Comparison of ENCODE assay signal across 8 cellular contexts in genomic region chr17:28612936-28613872, GRCh38. TPM values are rescaled to one million over a fixed set of nuclear protein-coding genes. Genes with fewer than 3 reads are reported as not detected.
DNase-seq lines count a peak whose midpoint lies in the region; ATAC-seq and TF ChIP-seq lines count a peak whose summit lies in the region.

No MANE protein-coding gene starts in this region.

- POLR2A ChIA-PET in PC-9 (lab: Charles Lee; ENCODE audit: unreplicated experiment) = interaction anchor here (0.5 kb wide), 1 partner anchor 33 kb away, joined by 4 read pairs; no protein-coding TSS in a partner anchor

- TF ChIP-seq CTCF in PC-9 (conservative IDR thresholded peaks at IDR 0.05) (peak; percentile 66), astrocyte of the cerebellum (IDR thresholded peaks at IDR 0.05; ENCODE audit: low read depth, low read length, missing control alignments) (peak; percentile 82), hepatocyte (IDR thresholded peaks at IDR 0.05; ENCODE audit: poor library complexity) (peak; percentile 67)

- in situ Hi-C loops in astrocyte of the cerebellum (cut with HindIII; ENCODE audit: low sequenced_read_pairs) = no loop called here

- H3K36me3 ChIP-seq in PC-9 (ENCODE audit: low read depth) (peaks cover 15% of the 10 kb centered on the region), hepatocyte (replicated peaks; ENCODE audit: insufficient read depth, low read depth) (no peaks in the 10 kb centered on the region)

- H3K9me2 ChIP-seq in PC-9 (ENCODE audit: insufficient read depth) (no peaks in the 10 kb centered on the region), hepatocyte (replicated peaks; ENCODE audit: insufficient read depth) (no peaks in the 10 kb centered on the region)

- intact Hi-C loops in Right ventricle myocardium inferior (cut with DNase I) = loop anchor here (2.0 kb wide), 2 partner anchors 64 to 118 kb away; no protein-coding TSS in a partner anchor
- intact Hi-C loops in cardiac septum (cut with DNase I) = loop anchor here (2.0 kb wide), 2 partner anchors 64 to 118 kb away; no protein-coding TSS in a partner anchor
- intact Hi-C loops in PC-9 (cut with micrococcal nuclease; ENCODE audit: unreplicated experiment) = loop anchor here (1.0 to 2.0 kb wide), 2 partner anchors 64 to 119 kb away; no protein-coding TSS in a partner anchor

- H3K4me1 ChIP-seq in PC-9 (replicated peaks; ENCODE audit: insufficient read depth) (no peaks in the 10 kb centered on the region), hepatocyte (ENCODE audit: insufficient read depth) (no peaks in the 10 kb centered on the region)

- H3K4me2 ChIP-seq in PC-9 (no peak overlapping the region), hepatocyte (no peak overlapping the region)

- 77% methylated on average over 6 of the region's 6 CpGs for WGBS in hepatocyte (ENCODE audit: low lambda C conversion rate, missing lambda C conversion rate)

- H3K27me3 ChIP-seq in PC-9 (ENCODE audit: insufficient read depth, low read depth) = no peaks in the 10 kb centered on the region
- no peaks in the 10 kb centered on the region for H3K27me3 ChIP-seq in hepatocyte

- H4K20me1 ChIP-seq in PC-9 (ENCODE audit: insufficient read depth) (no peaks in the 10 kb centered on the region), hepatocyte (ENCODE audit: insufficient read depth, poor library complexity, severe bottlenecking) (no peaks in the 10 kb centered on the region)

- BruUV-seq in PC-9 (replicated peaks; lab: Mats Ljungman, UMichigan) = no TSS peak

- H3K79me2 ChIP-seq in PC-9 (ENCODE audit: low read depth) (no peaks in the 10 kb centered on the region), hepatocyte (no peaks in the 10 kb centered on the region)

- CTCF ChIA-PET in PC-9 (lab: Charles Lee) = interaction anchor here (0.6 kb wide), 1 partner anchor 60 kb away, joined by 11 read pairs; no protein-coding TSS in a partner anchor

- no peak overlapping the region for H3K4me3 ChIP-seq in PC-9
- H3K4me3 ChIP-seq in astrocyte of the cerebellum (ENCODE audit: low read depth, low read length) = no peak overlapping the region
- H3K4me3 ChIP-seq in hepatocyte = no peak overlapping the region

- DNase-seq in Right ventricle myocardium inferior (ENCODE audit: missing footprints) (no peak), cardiac septum (ENCODE audit: low spot score) (no peak), PC-9 (peak in 1 of 2 experiments; percentile 25), astrocyte of the cerebellum (ENCODE audit: low read depth) (peak; percentile 20), hepatocyte (ENCODE audit: low spot score) (peak; percentile 65)
- DNase-seq in stimulated activated CD4-positive, alpha-beta T cell treated with anti-CD3 and anti-CD28 coated beads, Interleukin-2, amount 100 ng/mL, for 24 hours = peak; percentile 15 to 43

- H2AFZ ChIP-seq in PC-9 (no peak overlapping the region), hepatocyte (no peak overlapping the region)

- H3F3A ChIP-seq in PC-9 (ENCODE audit: insufficient read depth, low read depth) = peaks cover 9% of the 10 kb centered on the region

- ATAC-seq in Right ventricle myocardium inferior (peak; percentile 26), GM18861 (IDR thresholded peaks at IDR 0.05; ENCODE audit: unreplicated experiment) (no peak), GM18502 (IDR thresholded peaks at IDR 0.05; ENCODE audit: poor library complexity, unreplicated experiment) (no peak)

- H3K9me3 ChIP-seq in PC-9 (ENCODE audit: insufficient read depth, low read depth) = no peaks in the 10 kb centered on the region; the same call in 1 of the 2 replicates
- H3K9me3 ChIP-seq in hepatocyte (ENCODE audit: low read depth) = no peaks in the 10 kb centered on the region

- H3K27ac ChIP-seq in PC-9 = no peak overlapping the region
- H3K27ac ChIP-seq in hepatocyte = no peak overlapping the region

RNA-seq across cellular contexts. Expression of gene RSKR, which starts 0.8 kb away (rescaled TPM):
- total RNA-seq in Right ventricle myocardium inferior = 5.0 TPM
- total RNA-seq in cardiac septum = 6.8 TPM
- 21.7 and 25.8 TPM in 2 replicates for total RNA-seq in PC-9 (2021)
- 4.6 and 5.3 TPM in 2 replicates for total RNA-seq in hepatocyte
- polyA plus RNA-seq in hepatocyte = 1.6 and 2.2 TPM in 2 replicates

RNA-seq across cellular contexts. Expression of gene SPAG5, which starts 14.4 kb away (rescaled TPM):
- 1.6 TPM for total RNA-seq in Right ventricle myocardium inferior
- total RNA-seq in cardiac septum = 0.78 TPM
- 101 and 109 TPM in 2 replicates for total RNA-seq in PC-9 (2021)
- total RNA-seq in hepatocyte = 13.9 and 16.3 TPM in 2 replicates
- 17.9 and 19.2 TPM in 2 replicates for polyA plus RNA-seq in hepatocyte

RNA-seq across cellular contexts. Expression of gene BLTP2, which starts 31.8 kb away (rescaled TPM):
- total RNA-seq in Right ventricle myocardium inferior (78.6 TPM), cardiac septum (70.4 TPM), PC-9 (2021) (161 and 204 TPM in 2 replicates), hepatocyte (74.1 and 82.4 TPM in 2 replicates)
- polyA plus RNA-seq in hepatocyte = 38.3 and 40.1 TPM in 2 replicates

RNA-seq across cellular contexts. Expression of gene ALDOC, which starts 36.5 kb away (rescaled TPM):
- total RNA-seq in Right ventricle myocardium inferior (396 TPM), cardiac septum (326 TPM), PC-9 (2021) (17.4 and 21.6 TPM in 2 replicates), hepatocyte (31.8 and 34.5 TPM in 2 replicates)
- 14.9 and 16.2 TPM in 2 replicates for polyA plus RNA-seq in hepatocyte

RNA-seq across cellular contexts. Expression of gene PIGS, which starts 41.9 kb away (rescaled TPM):
- total RNA-seq in Right ventricle myocardium inferior (41.1 TPM), cardiac septum (51.5 TPM), PC-9 (2021) (57.6 and 64.2 TPM in 2 replicates), hepatocyte (39.5 and 59.1 TPM in 2 replicates)
- 65.4 and 78.2 TPM in 2 replicates for polyA plus RNA-seq in hepatocyte

Comparison
In these comparisons a context has a peak if more than half of its experiments do, and no peak if none do; other contexts are left out.
1. DNase-seq: peak in astrocyte of the cerebellum (single experiment), hepatocyte (single experiment) and stimulated activated CD4-positive, alpha-beta T cell treated with anti-CD3 and anti-CD28 coated beads, Interleukin-2, amount 100 ng/mL, for 24 hours (2 of 2); none in Right ventricle myocardium inferior (single experiment) and cardiac septum (single experiment).
2. Peak in every context shown above with its lines, with median percentiles within 50 percentile points of each other: CTCF ChIP-seq.